Comparison of ENCODE assay signal across 1 cellular context in the genomic region with DNA sequence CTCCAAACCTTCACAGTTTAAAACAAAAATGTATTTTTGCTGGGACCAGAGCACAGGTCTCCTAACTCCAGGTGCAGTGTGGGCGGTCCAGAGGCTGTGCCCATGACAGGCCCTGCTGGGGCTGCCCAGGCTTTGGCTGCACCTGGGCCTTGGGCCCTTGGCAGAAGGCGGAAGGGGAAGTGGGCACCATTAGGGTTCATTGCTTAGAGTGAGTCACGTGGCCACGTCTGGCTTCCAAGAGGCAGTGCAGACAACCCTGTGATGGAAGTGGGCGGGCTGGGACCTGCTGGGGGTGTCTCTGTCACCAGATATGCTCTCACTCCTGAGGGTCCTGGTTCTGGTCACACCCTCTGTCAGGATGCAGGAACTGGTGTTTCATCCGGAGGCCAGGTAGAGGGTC.
TF ChIP-seq lines count a peak whose summit lies in the region.

No MANE protein-coding gene starts in this region.

TF ChIP-seq in K562, 482 proteins besides CTCF, POLR2A, EP300 and RAD21:
- TF ChIP-seq, protein P1, sequence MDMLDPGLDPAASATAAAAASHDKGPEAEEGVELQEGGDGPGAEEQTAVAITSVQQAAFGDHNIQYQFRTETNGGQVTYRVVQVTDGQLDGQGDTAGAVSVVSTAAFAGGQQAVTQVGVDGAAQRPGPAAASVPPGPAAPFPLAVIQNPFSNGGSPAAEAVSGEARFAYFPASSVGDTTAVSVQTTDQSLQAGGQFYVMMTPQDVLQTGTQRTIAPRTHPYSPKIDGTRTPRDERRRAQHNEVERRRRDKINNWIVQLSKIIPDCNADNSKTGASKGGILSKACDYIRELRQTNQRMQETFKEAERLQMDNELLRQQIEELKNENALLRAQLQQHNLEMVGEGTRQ (CRISPR knock-in tag; IDR thresholded peaks at IDR 0.05): peak; percentile 44; the same call in 1 of the 2 replicates
- TF ChIP-seq LARP7 (IDR thresholded peaks at IDR 0.05): no peak
- TF ChIP-seq THRAP3 (IDR thresholded peaks at IDR 0.05; ENCODE audit: borderline replicate concordance): no peak
TF ChIP-seq in K562: peak in this region for 1.
